In the genomic region with DNA sequence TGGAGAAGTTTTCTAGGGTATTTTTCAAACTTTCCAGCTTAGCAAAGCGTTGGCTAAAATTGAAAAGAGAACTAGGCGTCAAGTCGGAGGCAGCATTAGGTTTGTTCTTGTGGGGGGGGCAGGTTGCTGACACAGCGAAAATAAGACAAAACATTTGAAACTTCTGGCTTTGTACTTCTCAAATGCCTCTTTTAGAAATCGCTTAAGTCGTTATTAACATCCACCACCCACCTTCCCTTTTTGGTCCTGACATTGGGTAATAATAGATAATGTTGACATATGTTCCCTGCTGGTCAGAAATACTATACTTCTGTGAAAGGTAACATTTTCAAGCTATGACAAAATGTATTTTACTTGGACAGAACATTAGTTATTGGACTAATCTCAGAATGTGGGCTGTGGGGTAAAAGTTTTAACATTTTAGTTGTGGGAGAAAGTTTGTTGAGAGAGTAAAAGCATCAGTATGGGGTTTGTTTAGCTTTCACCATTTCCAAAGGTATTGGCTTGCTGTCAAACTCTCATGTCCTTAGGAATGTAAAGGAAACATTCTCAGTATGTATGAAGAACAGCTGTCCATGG, we compare ENCODE assay signal across 12 cellular contexts.
A peak's percentile ranks its signal among the peaks of the same experiment; 100 is the strongest.
DNase-seq lines count a peak whose midpoint lies in the region; ATAC-seq and TF ChIP-seq lines count a peak whose summit lies in the region.
"Had no signal": no experiment of that assay in that cellular context is flagged by ENCODE, and none has a peak within 500 bp of the region (broad histone marks: within the 10 kb centered on the region; RNA-seq: fewer than 3 reads in every experiment).

No MANE protein-coding gene starts in this region.

- peak overlapping the region; percentile 45 for H2AFZ ChIP-seq in smooth muscle cell (ENCODE audit: low read depth)

- H3K4me1 ChIP-seq in adrenal gland (replicated peaks in 1 of 2) (no peaks in the 10 kb centered on the region), right atrium auricular region (no peaks in the 10 kb centered on the region), smooth muscle cell (ENCODE audit: low read depth) (no peaks in the 10 kb centered on the region)
- H3K4me1 ChIP-seq: Peyer's patch had no signal

- no peaks in the 10 kb centered on the region for H3K79me2 ChIP-seq in smooth muscle cell (ENCODE audit: low read depth)

- H3K9me3 ChIP-seq in adrenal gland (replicated peaks in 1 of 3) (no peaks in the 10 kb centered on the region), right atrium auricular region (no peaks in the 10 kb centered on the region), smooth muscle cell (replicated peaks; ENCODE audit: low read depth) (no peaks in the 10 kb centered on the region)
- H3K9me3 ChIP-seq: Peyer's patch had no signal

- peak; percentile 24 to 61 (median 40) for DNase-seq in adrenal gland
- DNase-seq in right atrium auricular region (ENCODE audit: low spot score), result no peak
- DNase-seq in smooth muscle cell (lab: John Stamatoyannopoulos, UW; ENCODE audit: unreplicated experiment), result no peak
- no peak for DNase-seq in T1000 (lab: John Stamatoyannopoulos, UW)
- DNase-seq in activated naive CD4-positive, alpha-beta T cell treated with anti-CD3 and anti-CD28 coated beads, Interleukin-2, amount 10 ng/mL, durations not matched to agents 7 days and 5 days, result no peak
- DNase-seq: activated CD4-positive, CD25-positive, alpha-beta regulatory T cell treated with anti-CD3 and anti-CD28 coated beads, Interleukin-2, amount 50 U/mL, for 72 hours; NCI-H1694; stimulated activated naive CD4-positive, alpha-beta T cell had no signal

- ATAC-seq in HG02571 (IDR thresholded peaks at IDR 0.05; ENCODE audit: unreplicated experiment) (peak; percentile 49), HG03354 (IDR thresholded peaks at IDR 0.05; ENCODE audit: poor library complexity, severe bottlenecking, unreplicated experiment) (no peak), GM21367 (IDR thresholded peaks at IDR 0.05; ENCODE audit: unreplicated experiment) (no peak)

- H3K36me3 ChIP-seq in adrenal gland (replicated peaks in 1 of 2) (no peaks in the 10 kb centered on the region), right atrium auricular region (no peaks in the 10 kb centered on the region), smooth muscle cell (ENCODE audit: low read depth) (no peaks in the 10 kb centered on the region)
- H3K36me3 ChIP-seq: Peyer's patch had no signal

- H3K4me2 ChIP-seq in smooth muscle cell, result no peak overlapping the region

- no peaks in the 10 kb centered on the region for H3K4me1 Mint-ChIP-seq in activated naive CD4-positive, alpha-beta T cell treated with anti-CD3 and anti-CD28 coated beads, Interleukin-2, amount 10 ng/mL, durations not matched to agents 7 days and 5 days

- no peak overlapping the region for H3K27ac Mint-ChIP-seq in activated naive CD4-positive, alpha-beta T cell treated with anti-CD3 and anti-CD28 coated beads, Interleukin-2, amount 10 ng/mL, durations not matched to agents 7 days and 5 days

- no peaks in the 10 kb centered on the region for H4K20me1 ChIP-seq in smooth muscle cell (ENCODE audit: low read depth)

- no peak overlapping the region for H3K4me3 ChIP-seq in adrenal gland
- no peak overlapping the region for H3K4me3 ChIP-seq in right atrium auricular region
- no peak overlapping the region for H3K4me3 ChIP-seq in smooth muscle cell
- H3K4me3 ChIP-seq: Peyer's patch had no signal

- H3F3A ChIP-seq in smooth muscle cell (ENCODE audit: low read depth), result no peaks in the 10 kb centered on the region

- intact Hi-C loops in adrenal gland (cut with DNase I), result no loop called here

- H3K36me3 Mint-ChIP-seq in activated naive CD4-positive, alpha-beta T cell treated with anti-CD3 and anti-CD28 coated beads, Interleukin-2, amount 10 ng/mL, durations not matched to agents 7 days and 5 days, result no peaks in the 10 kb centered on the region

- no peak for TF ChIP-seq CTCF in adrenal gland (IDR thresholded peaks at IDR 0.05)
- TF ChIP-seq CTCF in right atrium auricular region (IDR thresholded peaks at IDR 0.05), result no peak
- TF ChIP-seq CTCF in smooth muscle cell (IDR thresholded peaks at IDR 0.05; ENCODE audit: borderline replicate concordance, insufficient read depth, poor library complexity, severe bottlenecking), result no peak

- TF ChIP-seq POLR2A in adrenal gland (IDR thresholded peaks at IDR 0.05), result no peak

- CTCF ChIA-PET in activated naive CD4-positive, alpha-beta T cell treated with anti-CD3 and anti-CD28 coated beads, Interleukin-2, amount 10 ng/mL, durations not matched to agents 7 days and 5 days (lab: Charles Lee), result no interaction called here

- H3K27me3 Mint-ChIP-seq in activated naive CD4-positive, alpha-beta T cell treated with anti-CD3 and anti-CD28 coated beads, Interleukin-2, amount 10 ng/mL, durations not matched to agents 7 days and 5 days, result no peaks in the 10 kb centered on the region

- no peaks in the 10 kb centered on the region for H3K9me3 Mint-ChIP-seq in activated naive CD4-positive, alpha-beta T cell treated with anti-CD3 and anti-CD28 coated beads, Interleukin-2, amount 10 ng/mL, durations not matched to agents 7 days and 5 days

- H3K27me3 ChIP-seq in adrenal gland (no peaks in the 10 kb centered on the region), right atrium auricular region (no peaks in the 10 kb centered on the region), smooth muscle cell (ENCODE audit: low read depth) (no peaks in the 10 kb centered on the region)
- H3K27me3 ChIP-seq: Peyer's patch had no signal

- peak overlapping the region in 4 of 5 donors; percentile 37 to 65 (median 64) for H3K27ac ChIP-seq in adrenal gland
- peak overlapping the region; percentile 17 to 38 for H3K27ac ChIP-seq in right atrium auricular region
- H3K27ac ChIP-seq in smooth muscle cell (ENCODE audit: low read depth), result no peak overlapping the region

- WGBS in adrenal gland, 4 donors, result 63 to 68% (median 65%) methylated on average over 6 of the region's 6 CpGs
- WGBS in smooth muscle cell (ENCODE audit: low lambda C conversion rate), result 90% methylated on average over 6 of the region's 6 CpGs

- no peak overlapping the region for H3K9ac ChIP-seq in smooth muscle cell (ENCODE audit: low read depth)

- no peak overlapping the region for H3K4me3 Mint-ChIP-seq in activated naive CD4-positive, alpha-beta T cell treated with anti-CD3 and anti-CD28 coated beads, Interleukin-2, amount 10 ng/mL, durations not matched to agents 7 days and 5 days

Comparison
In these comparisons a context has a peak if more than half of its experiments do, and no peak if none do; other contexts are left out.
1. DNase-seq: peak in adrenal gland (7 of 7); none in right atrium auricular region (single experiment), smooth muscle cell (single experiment), T1000 (single experiment) and activated naive CD4-positive, alpha-beta T cell treated with anti-CD3 and anti-CD28 coated beads, Interleukin-2, amount 10 ng/mL, durations not matched to agents 7 days and 5 days (single experiment).